ENCODE assay signal across 17 cellular contexts in genomic region chr2:134540954-134541353, GRCh38.
DNase-seq lines count a peak whose midpoint lies in the region; ATAC-seq and TF ChIP-seq lines count a peak whose summit lies in the region.
"Had no signal": no experiment of that assay in that cellular context is flagged by ENCODE, and none has a peak within 500 bp of the region (broad histone marks: within the 10 kb centered on the region; RNA-seq: fewer than 3 reads in every experiment).

No MANE protein-coding gene starts in this region.

- no peaks in the 10 kb centered on the region for H3K9me3 ChIP-seq in ascending aorta
- H3K9me3 ChIP-seq: BLaER1 had no signal

- no peak overlapping the region for H3K4me3 ChIP-seq in ascending aorta
- H3K4me3 ChIP-seq: BLaER1 had no signal

- no peak for TF ChIP-seq CTCF in ascending aorta (IDR thresholded peaks at IDR 0.05)

- no peaks in the 10 kb centered on the region for H3K36me3 ChIP-seq in ascending aorta
- H3K36me3 ChIP-seq: BLaER1 had no signal

- H3K27me3 ChIP-seq in ascending aorta = no peaks in the 10 kb centered on the region
- H3K27me3 ChIP-seq: BLaER1 had no signal

- DNase-seq in COLO829 (ENCODE audit: low spot score) = peak; percentile 8
- DNase-seq in astrocyte of the hippocampus (ENCODE audit: low read depth, low spot score) = peak; percentile 77
- DNase-seq in globus pallidus (ENCODE audit: low spot score) = peak; percentile 46
- peak; percentile 52 for DNase-seq in pons (ENCODE audit: low spot score)
- no peak for DNase-seq in SIG-M5 treated with dmso at 0.1 percent for 504 hours (lab: John Stamatoyannopoulos, UW; ENCODE audit: unreplicated experiment)
- no peak for DNase-seq in AG08395 (ENCODE audit: low spot score)
- no peak for DNase-seq in ascending aorta (ENCODE audit: low spot score in 2 of 2)
- DNase-seq: ACHN; AML-193; CD4-positive, alpha-beta memory T cell; DMS 273 treated with DMSO at 0.1 percent for 48 hours; DMS53; DND-41; EL; H9 had no signal

- no peak for ATAC-seq in HG02884 (IDR thresholded peaks at IDR 0.05; ENCODE audit: unreplicated experiment)

- intact Hi-C loops in ascending aorta (cut with DNase I) = no loop called here

- no peak overlapping the region for H3K27ac ChIP-seq in ascending aorta
- H3K27ac ChIP-seq: BLaER1 had no signal

- H3K4me1 ChIP-seq in ascending aorta = no peaks in the 10 kb centered on the region
- H3K4me1 ChIP-seq: BLaER1 had no signal

Comparison
In these comparisons a context has a peak if more than half of its experiments do, and no peak if none do; other contexts are left out.
1. DNase-seq: peak in COLO829 (single experiment), astrocyte of the hippocampus (single experiment), globus pallidus (single experiment) and pons (single experiment); none in SIG-M5 treated with dmso at 0.1 percent for 504 hours (single experiment), AG08395 (single experiment) and ascending aorta (0 of 2).